In the genomic region with DNA sequence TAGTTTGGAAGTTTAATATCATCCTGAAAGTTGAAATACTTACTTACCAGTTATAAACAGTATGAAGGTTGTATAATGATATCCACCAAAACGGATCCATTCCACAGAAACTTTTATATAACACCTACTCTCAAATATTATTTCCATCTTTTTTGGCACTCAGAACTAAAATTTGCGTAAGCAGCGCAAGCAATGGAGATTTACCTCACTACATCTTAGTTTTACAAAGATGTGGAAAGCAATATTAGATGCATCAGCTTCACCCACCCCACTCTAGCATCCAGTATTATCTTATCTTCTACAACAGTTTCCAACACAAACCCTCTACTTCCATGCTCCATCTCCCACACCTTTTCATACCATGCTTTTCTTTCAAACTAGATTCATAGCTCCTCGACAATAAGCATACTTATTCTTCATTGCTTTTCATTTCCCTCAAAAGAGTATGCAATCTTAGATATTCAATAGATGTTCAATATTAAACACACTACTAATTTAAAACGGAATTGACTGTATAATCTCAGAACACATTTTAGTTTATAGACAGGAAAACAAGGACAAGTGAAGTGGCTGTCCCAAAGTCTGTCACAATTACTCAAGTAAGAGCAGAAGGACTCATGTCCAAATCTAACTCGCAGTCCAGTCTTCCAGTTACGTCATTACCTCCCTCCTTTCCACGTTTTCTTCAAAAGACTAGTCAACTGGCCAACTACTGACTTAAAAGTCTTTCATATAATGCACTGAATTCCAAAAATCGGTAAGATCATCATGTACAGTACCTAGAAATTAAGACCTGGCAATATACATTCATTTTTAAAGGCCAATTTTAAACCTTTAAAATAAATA, we compare ENCODE assay signal across 8 cellular contexts. TPM values are rescaled to one million over a fixed set of nuclear protein-coding genes. Genes with fewer than 3 reads are reported as not detected.
DNase-seq lines count a peak whose midpoint lies in the region; ATAC-seq and TF ChIP-seq lines count a peak whose summit lies in the region.

No MANE protein-coding gene starts in this region.

- peaks cover 56 to 78% (median 71%) of the 10 kb centered on the region in 3 donors for H3K4me1 Mint-ChIP-seq in naive B cell

- DNase-seq in cardiac fibroblast (ENCODE audit: low read depth in 2 of 2) (peak; percentile 23 to 51), naive B cell (no peak), SW480 (ENCODE audit: low spot score) (no peak), omental fat pad (ENCODE audit: low spot score) (no peak)
- DNase-seq in stimulated activated naive CD4-positive, alpha-beta T cell treated with Interleukin-2 at 50 U/mL for 16 hours (lab: John Stamatoyannopoulos, UW), result no peak

- H2AFZ ChIP-seq in KMS-11 (ENCODE audit: low read depth), result no peak overlapping the region

- H3K4me3 ChIP-seq in BLaER1 (peak overlapping the region; percentile 99), KMS-11 (IDR thresholded peaks at IDR 0.05; ENCODE audit: insufficient read depth, low read depth, low read length) (no peak overlapping the region), cardiac fibroblast (replicated peaks in 1 of 2; ENCODE audit: low read depth in 2 of 2, low read length in 2 of 2) (peak overlapping the region; percentile 79 to 94)

- no peak overlapping the region for H3K27ac ChIP-seq in BLaER1
- no peak overlapping the region; the same call in 1 of the 2 replicates for H3K27ac ChIP-seq in KMS-11

- H3K9me3 Mint-ChIP-seq in naive B cell, result no peaks in the 10 kb centered on the region

- peak overlapping the region; percentile 99 for H3K9ac ChIP-seq in BLaER1
- H3K9ac ChIP-seq in KMS-11, result no peak overlapping the region; the same call in 1 of the 2 replicates

- 0 out of 2 replicates have a peak, but pooled peaks cover 3% of the 10 kb centered on the region for H3K9me3 ChIP-seq in BLaER1

- no peaks in the 10 kb centered on the region for H3K27me3 Mint-ChIP-seq in naive B cell

- H3K27ac Mint-ChIP-seq in naive B cell, result peak overlapping the region in 5 of 6 donors; percentile 34 to 100 (median 98)

- H4K20me1 ChIP-seq in BLaER1, result peaks cover 71% of the 10 kb centered on the region
- H4K20me1 ChIP-seq in KMS-11 (ENCODE audit: insufficient read depth), result peaks cover 47% of the 10 kb centered on the region

- peak overlapping the region; percentile 95 to 99 (median 97) for H3K4me3 Mint-ChIP-seq in naive B cell

- peaks cover 0 to 14% of the 10 kb centered on the region in 2 donors for H3K36me3 Mint-ChIP-seq in naive B cell

- no peaks in the 10 kb centered on the region for H3K27me3 ChIP-seq in BLaER1
- no peaks in the 10 kb centered on the region for H3K27me3 ChIP-seq in KMS-11 (ENCODE audit: insufficient read depth, low read depth)

- ATAC-seq in naive B cell (ENCODE audit: low read depth in 2 of 2) (no peak), HG02798 (IDR thresholded peaks at IDR 0.05; ENCODE audit: poor library complexity, unreplicated experiment) (no peak), omental fat pad (ENCODE audit: low FRiP score) (no peak)

- H3K4me1 ChIP-seq in BLaER1 (peaks cover 33% of the 10 kb centered on the region), KMS-11 (ENCODE audit: low read depth, poor library complexity, severe bottlenecking) (peaks cover 42% of the 10 kb centered on the region)

- TF ChIP-seq CTCF in KMS-11 (conservative IDR thresholded peaks at IDR 0.05; ENCODE audit: low read depth, low read length) (no peak), cardiac fibroblast (IDR thresholded peaks at IDR 0.05; ENCODE audit: low read depth, low read length) (no peak), omental fat pad (IDR thresholded peaks at IDR 0.05) (no peak)

- H3K4me2 ChIP-seq in BLaER1 (peak overlapping the region; percentile 91), KMS-11 (peak overlapping the region; percentile 95)

- peaks cover 72% of the 10 kb centered on the region for H3K79me2 ChIP-seq in KMS-11 (ENCODE audit: insufficient read depth, low read depth)

- H3K36me3 ChIP-seq in BLaER1, result peaks cover 35% of the 10 kb centered on the region
- H3K36me3 ChIP-seq in KMS-11 (ENCODE audit: insufficient read depth), result peaks cover 7% of the 10 kb centered on the region; the same call in 1 of the 2 replicates

RNA-seq across cellular contexts. Expression of gene PPP2CA, which starts 2.2 kb away (rescaled TPM):
- 100 to 1,000 TPM; 182 to 213 (median 190) TPM for polyA plus RNA-seq in naive B cell (ENCODE audit: low read depth in 6 of 6)
- total RNA-seq in omental fat pad, result 100 to 1,000 TPM; 101 to 244 (median 132) TPM

RNA-seq across cellular contexts. Expression of gene SKP1, which starts 46.9 kb away (rescaled TPM):
- polyA plus RNA-seq in naive B cell (ENCODE audit: low read depth in 6 of 6), result 1,000 to 10,000 TPM; 1,058 to 1,567 (median 1,113) TPM
- total RNA-seq in omental fat pad, result 100 to 1,000 TPM; 121 to 219 (median 211) TPM

Comparison
In these comparisons a context has a peak if more than half of its experiments do, and no peak if none do; other contexts are left out.
1. DNase-seq: peak in cardiac fibroblast (2 of 2); none in naive B cell (single experiment), stimulated activated naive CD4-positive, alpha-beta T cell treated with Interleukin-2 at 50 U/mL for 16 hours (single experiment), SW480 (single experiment) and omental fat pad (single experiment).